19 cellular contexts compared by ENCODE assay signal in genomic region chr1:59241909-59242308, GRCh38. TPM values are rescaled to one million over a fixed set of nuclear protein-coding genes. Genes with fewer than 3 reads are reported as not detected.
DNase-seq lines count a peak whose midpoint lies in the region; ATAC-seq and TF ChIP-seq lines count a peak whose summit lies in the region.
"Had no signal": no experiment of that assay in that cellular context is flagged by ENCODE, and none has a peak within 500 bp of the region (broad histone marks: within the 10 kb centered on the region; RNA-seq: fewer than 3 reads in every experiment).

No MANE protein-coding gene starts in this region.

- peaks cover 0 to 6% of the 10 kb centered on the region in 2 donors for H3K9me3 ChIP-seq in left lung
- no peaks in the 10 kb centered on the region for H3K9me3 ChIP-seq in osteoblast (ENCODE audit: low read depth, low read length)
- H3K9me3 ChIP-seq in tibial artery, result no peaks in the 10 kb centered on the region
- no peaks in the 10 kb centered on the region for H3K9me3 ChIP-seq in vagina
- H3K9me3 ChIP-seq in heart left ventricle, result peaks cover 0 to 19% (median 2%) of the 10 kb centered on the region in 12 donors
- H3K9me3 ChIP-seq: A549, HAP-1 had no signal

- H3K27ac ChIP-seq in left lung (no peak overlapping the region), osteoblast (ENCODE audit: low read depth, low read length) (no peak overlapping the region), tibial artery (peak overlapping the region; percentile 8 to 58), vagina (peak overlapping the region; percentile 53), heart left ventricle (no peak overlapping the region)
- H3K27ac ChIP-seq: A549 had no signal

- no peaks in the 10 kb centered on the region for H3K4me1 Mint-ChIP-seq in activated T-cell treated with anti-CD3 and anti-CD28 coated beads, Interleukin-2, amount 50 U/mL, for 24 hours (ENCODE audit: low read depth)
- H3K4me1 Mint-ChIP-seq: CD4-positive, alpha-beta memory T cell had no signal

- H3K79me2 ChIP-seq in osteoblast (ENCODE audit: insufficient read depth, low read length), result no peaks in the 10 kb centered on the region

- H3K9me3 Mint-ChIP-seq in activated T-cell treated with anti-CD3 and anti-CD28 coated beads, Interleukin-2, amount 50 U/mL, for 24 hours, result peaks cover 12% of the 10 kb centered on the region

- no peak for DNase-seq in left lung
- DNase-seq in osteoblast (ENCODE audit: insufficient read length, low spot score, missing footprints), result no peak
- DNase-seq in tibial artery, result no peak
- DNase-seq in vagina (ENCODE audit: extremely low spot score in 2 of 2), result no peak
- DNase-seq in Kasumi-1 (lab: John Stamatoyannopoulos, UW), result no peak
- no peak for DNase-seq in heart left ventricle
- no peak for DNase-seq in activated T-cell treated with anti-CD3 and anti-CD28 coated beads, Interleukin-2, amount 50 U/mL, for 24 hours
- DNase-seq: 8988T; ACHN; C1 segment of cervical spinal cord; Calu3; CD4-positive, alpha-beta memory T cell; COR-L47; DMS153; DND-41; GOT3; HFFc6 had no signal

- TF ChIP-seq POLR2A in vagina (IDR thresholded peaks at IDR 0.05), result no peak
- no peak for TF ChIP-seq POLR2A in heart left ventricle (IDR thresholded peaks at IDR 0.05)

- H3K4me3 ChIP-seq in left lung (no peak overlapping the region), osteoblast (ENCODE audit: insufficient read depth, low read length) (no peak overlapping the region), tibial artery (no peak overlapping the region), vagina (no peak overlapping the region), heart left ventricle (no peak overlapping the region)
- H3K4me3 ChIP-seq: A549, HAP-1 had no signal

- no peak overlapping the region for H3K4me3 Mint-ChIP-seq in activated T-cell treated with anti-CD3 and anti-CD28 coated beads, Interleukin-2, amount 50 U/mL, for 24 hours
- H3K4me3 Mint-ChIP-seq: CD4-positive, alpha-beta memory T cell; HFFc6 had no signal

- no peaks in the 10 kb centered on the region for H3K4me1 ChIP-seq in left lung
- no peaks in the 10 kb centered on the region for H3K4me1 ChIP-seq in osteoblast (ENCODE audit: insufficient read depth, low read length)
- H3K4me1 ChIP-seq in tibial artery, result peaks cover 0 to 16% (median 7%) of the 10 kb centered on the region in 4 donors
- H3K4me1 ChIP-seq in vagina, result no peaks in the 10 kb centered on the region
- no peaks in the 10 kb centered on the region for H3K4me1 ChIP-seq in heart left ventricle
- H3K4me1 ChIP-seq: A549, HAP-1 had no signal

- no peaks in the 10 kb centered on the region for H3K27me3 ChIP-seq in left lung
- H3K27me3 ChIP-seq in osteoblast (ENCODE audit: insufficient read depth, low read length), result no peaks in the 10 kb centered on the region
- H3K27me3 ChIP-seq in tibial artery, result no peaks in the 10 kb centered on the region
- no peaks in the 10 kb centered on the region for H3K27me3 ChIP-seq in vagina
- no peaks in the 10 kb centered on the region for H3K27me3 ChIP-seq in heart left ventricle

- intact Hi-C loops in left lung (cut with DNase I), result no loop called here
- intact Hi-C loops in tibial artery (cut with DNase I; ENCODE audit: low total_unique reads), result no loop called here
- intact Hi-C loops in vagina (cut with DNase I), result no loop called here
- intact Hi-C loops in heart left ventricle (cut with DNase I), result no loop called here

- H3K36me3 ChIP-seq in left lung (no peaks in the 10 kb centered on the region), osteoblast (ENCODE audit: insufficient read depth, low read length) (no peaks in the 10 kb centered on the region), tibial artery (no peaks in the 10 kb centered on the region), vagina (no peaks in the 10 kb centered on the region), heart left ventricle (no peaks in the 10 kb centered on the region)
- H3K36me3 ChIP-seq: HAP-1 had no signal

- 71 to 95% (median 94%) methylated on average over 2 of the region's 2 CpGs for WGBS in heart left ventricle, 4 donors

- H4K20me1 ChIP-seq in osteoblast (ENCODE audit: insufficient read depth, low read length), result no peaks in the 10 kb centered on the region

- no peaks in the 10 kb centered on the region for H3K36me3 Mint-ChIP-seq in activated T-cell treated with anti-CD3 and anti-CD28 coated beads, Interleukin-2, amount 50 U/mL, for 24 hours (ENCODE audit: low read depth)
- H3K36me3 Mint-ChIP-seq: CD4-positive, alpha-beta memory T cell had no signal

- no peak overlapping the region for H3K27ac Mint-ChIP-seq in activated T-cell treated with anti-CD3 and anti-CD28 coated beads, Interleukin-2, amount 50 U/mL, for 24 hours
- H3K27ac Mint-ChIP-seq: CD4-positive, alpha-beta memory T cell; HFFc6 had no signal

- peak; percentile 79 for ATAC-seq in left lung
- no peak for ATAC-seq in heart left ventricle
- ATAC-seq: A549 had no signal

- peak overlapping the region; percentile 10 for H2AFZ ChIP-seq in osteoblast (ENCODE audit: low read length)

- no peak overlapping the region for H3K4me2 ChIP-seq in osteoblast (ENCODE audit: insufficient read depth, low read length)
- H3K4me2 ChIP-seq: A549 had no signal

- no peaks in the 10 kb centered on the region for H3K27me3 Mint-ChIP-seq in activated T-cell treated with anti-CD3 and anti-CD28 coated beads, Interleukin-2, amount 50 U/mL, for 24 hours

- TF ChIP-seq CTCF in left lung (IDR thresholded peaks at IDR 0.05) (no peak), osteoblast (IDR thresholded peaks at IDR 0.05; ENCODE audit: extremely low read depth, low read depth, low read length) (no peak), tibial artery (IDR thresholded peaks at IDR 0.05) (no peak), vagina (IDR thresholded peaks at IDR 0.05) (no peak), heart left ventricle (IDR thresholded peaks at IDR 0.05) (no peak)

RNA-seq across cellular contexts. Expression of gene FGGY, which starts 55.0 kb away (rescaled TPM):
- total RNA-seq in left lung, result 10 to 100 TPM; 17.3 to 20.0 TPM
- 17.1 and 24.6 TPM in 2 replicates for total RNA-seq in osteoblast
- 11.8 TPM for total RNA-seq in vagina
- 10 to 100 TPM; 20.8 to 42.9 (median 33.9) TPM for total RNA-seq in heart left ventricle
- polyA plus RNA-seq in heart left ventricle, result 1 to 10 TPM; 7.2 to 9.5 TPM

Comparison
In these comparisons a context has a peak if more than half of its experiments do, and no peak if none do; other contexts are left out.
1. H3K27ac ChIP-seq: peak in tibial artery (2 of 2) and vagina (single experiment); none in left lung (0 of 2), osteoblast (single experiment) and heart left ventricle (0 of 12).